In the genomic region with DNA sequence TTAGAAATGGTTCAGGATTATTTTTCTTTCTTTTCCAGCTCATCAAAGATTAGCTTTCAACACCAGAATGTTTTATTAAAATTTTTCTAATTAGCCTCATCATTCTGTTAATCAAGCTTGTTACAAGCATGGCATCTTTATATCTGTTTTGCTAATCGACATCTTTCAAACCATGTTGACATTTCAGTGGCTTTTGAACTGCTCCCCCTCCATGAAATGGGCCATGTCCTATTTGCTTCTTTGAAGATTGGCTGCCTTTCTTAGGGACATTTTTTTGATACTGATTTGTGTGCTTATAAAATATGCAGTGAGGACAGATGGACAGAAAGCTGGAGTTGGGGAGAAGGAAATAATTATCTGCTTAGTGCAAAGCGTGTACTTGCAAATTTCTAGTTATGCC, we compare ENCODE assay signal across 1 cellular context.
TF ChIP-seq lines count a peak whose summit lies in the region.

No MANE protein-coding gene starts in this region.

TF ChIP-seq in GM23338, 12 proteins besides CTCF, POLR2A, EP300 and RAD21 (continued from another document):
- TF ChIP-seq, protein P1, sequence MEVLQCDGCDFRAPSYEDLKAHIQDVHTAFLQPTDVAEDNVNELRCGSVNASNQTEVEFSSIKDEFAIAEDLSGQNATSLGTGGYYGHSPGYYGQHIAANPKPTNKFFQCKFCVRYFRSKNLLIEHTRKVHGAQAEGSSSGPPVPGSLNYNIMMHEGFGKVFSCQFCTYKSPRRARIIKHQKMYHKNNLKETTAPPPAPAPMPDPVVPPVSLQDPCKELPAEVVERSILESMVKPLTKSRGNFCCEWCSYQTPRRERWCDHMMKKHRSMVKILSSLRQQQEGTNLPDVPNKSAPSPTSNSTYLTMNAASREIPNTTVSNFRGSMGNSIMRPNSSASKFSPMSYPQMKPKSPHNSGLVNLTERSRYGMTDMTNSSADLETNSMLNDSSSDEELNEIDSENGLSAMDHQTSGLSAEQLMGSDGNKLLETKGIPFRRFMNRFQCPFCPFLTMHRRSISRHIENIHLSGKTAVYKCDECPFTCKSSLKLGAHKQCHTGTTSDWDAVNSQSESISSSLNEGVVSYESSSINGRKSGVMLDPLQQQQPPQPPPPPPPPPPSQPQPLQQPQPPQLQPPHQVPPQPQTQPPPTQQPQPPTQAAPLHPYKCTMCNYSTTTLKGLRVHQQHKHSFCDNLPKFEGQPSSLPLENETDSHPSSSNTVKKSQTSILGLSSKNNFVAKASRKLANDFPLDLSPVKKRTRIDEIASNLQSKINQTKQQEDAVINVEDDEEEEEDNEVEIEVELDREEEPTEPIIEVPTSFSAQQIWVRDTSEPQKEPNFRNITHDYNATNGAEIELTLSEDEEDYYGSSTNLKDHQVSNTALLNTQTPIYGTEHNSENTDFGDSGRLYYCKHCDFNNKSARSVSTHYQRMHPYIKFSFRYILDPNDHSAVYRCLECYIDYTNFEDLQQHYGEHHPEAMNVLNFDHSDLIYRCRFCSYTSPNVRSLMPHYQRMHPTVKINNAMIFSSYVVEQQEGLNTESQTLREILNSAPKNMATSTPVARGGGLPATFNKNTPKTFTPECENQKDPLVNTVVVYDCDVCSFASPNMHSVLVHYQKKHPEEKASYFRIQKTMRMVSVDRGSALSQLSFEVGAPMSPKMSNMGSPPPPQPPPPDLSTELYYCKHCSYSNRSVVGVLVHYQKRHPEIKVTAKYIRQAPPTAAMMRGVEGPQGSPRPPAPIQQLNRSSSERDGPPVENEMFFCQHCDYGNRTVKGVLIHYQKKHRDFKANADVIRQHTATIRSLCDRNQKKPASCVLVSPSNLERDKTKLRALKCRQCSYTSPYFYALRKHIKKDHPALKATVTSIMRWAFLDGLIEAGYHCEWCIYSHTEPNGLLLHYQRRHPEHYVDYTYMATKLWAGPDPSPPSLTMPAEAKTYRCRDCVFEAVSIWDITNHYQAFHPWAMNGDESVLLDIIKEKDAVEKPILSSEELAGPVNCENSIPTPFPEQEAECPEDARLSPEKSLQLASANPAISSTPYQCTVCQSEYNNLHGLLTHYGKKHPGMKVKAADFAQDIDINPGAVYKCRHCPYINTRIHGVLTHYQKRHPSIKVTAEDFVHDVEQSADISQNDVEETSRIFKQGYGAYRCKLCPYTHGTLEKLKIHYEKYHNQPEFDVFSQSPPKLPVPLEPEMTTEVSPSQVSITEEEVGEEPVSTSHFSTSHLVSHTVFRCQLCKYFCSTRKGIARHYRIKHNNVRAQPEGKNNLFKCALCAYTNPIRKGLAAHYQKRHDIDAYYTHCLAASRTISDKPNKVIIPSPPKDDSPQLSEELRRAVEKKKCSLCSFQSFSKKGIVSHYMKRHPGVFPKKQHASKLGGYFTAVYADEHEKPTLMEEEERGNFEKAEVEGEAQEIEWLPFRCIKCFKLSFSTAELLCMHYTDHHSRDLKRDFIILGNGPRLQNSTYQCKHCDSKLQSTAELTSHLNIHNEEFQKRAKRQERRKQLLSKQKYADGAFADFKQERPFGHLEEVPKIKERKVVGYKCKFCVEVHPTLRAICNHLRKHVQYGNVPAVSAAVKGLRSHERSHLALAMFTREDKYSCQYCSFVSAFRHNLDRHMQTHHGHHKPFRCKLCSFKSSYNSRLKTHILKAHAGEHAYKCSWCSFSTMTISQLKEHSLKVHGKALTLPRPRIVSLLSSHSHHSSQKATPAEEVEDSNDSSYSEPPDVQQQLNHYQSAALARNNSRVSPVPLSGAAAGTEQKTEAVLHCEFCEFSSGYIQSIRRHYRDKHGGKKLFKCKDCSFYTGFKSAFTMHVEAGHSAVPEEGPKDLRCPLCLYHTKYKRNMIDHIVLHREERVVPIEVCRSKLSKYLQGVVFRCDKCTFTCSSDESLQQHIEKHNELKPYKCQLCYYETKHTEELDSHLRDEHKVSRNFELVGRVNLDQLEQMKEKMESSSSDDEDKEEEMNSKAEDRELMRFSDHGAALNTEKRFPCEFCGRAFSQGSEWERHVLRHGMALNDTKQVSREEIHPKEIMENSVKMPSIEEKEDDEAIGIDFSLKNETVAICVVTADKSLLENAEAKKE (CRISPR knock-in tag; IDR thresholded peaks at IDR 0.05), result no peak
- TF ChIP-seq JUNB (IDR thresholded peaks at IDR 0.05; ENCODE audit: unreplicated experiment) (no peak), ZNF114 (CRISPR knock-in tag; IDR thresholded peaks at IDR 0.05) (no peak), ZNF331 (CRISPR knock-in tag; IDR thresholded peaks at IDR 0.05; ENCODE audit: low read depth) (no peak)
TF ChIP-seq in GM23338: peak in this region for 0.
